2 cellular contexts compared by ENCODE assay signal in the genomic region with DNA sequence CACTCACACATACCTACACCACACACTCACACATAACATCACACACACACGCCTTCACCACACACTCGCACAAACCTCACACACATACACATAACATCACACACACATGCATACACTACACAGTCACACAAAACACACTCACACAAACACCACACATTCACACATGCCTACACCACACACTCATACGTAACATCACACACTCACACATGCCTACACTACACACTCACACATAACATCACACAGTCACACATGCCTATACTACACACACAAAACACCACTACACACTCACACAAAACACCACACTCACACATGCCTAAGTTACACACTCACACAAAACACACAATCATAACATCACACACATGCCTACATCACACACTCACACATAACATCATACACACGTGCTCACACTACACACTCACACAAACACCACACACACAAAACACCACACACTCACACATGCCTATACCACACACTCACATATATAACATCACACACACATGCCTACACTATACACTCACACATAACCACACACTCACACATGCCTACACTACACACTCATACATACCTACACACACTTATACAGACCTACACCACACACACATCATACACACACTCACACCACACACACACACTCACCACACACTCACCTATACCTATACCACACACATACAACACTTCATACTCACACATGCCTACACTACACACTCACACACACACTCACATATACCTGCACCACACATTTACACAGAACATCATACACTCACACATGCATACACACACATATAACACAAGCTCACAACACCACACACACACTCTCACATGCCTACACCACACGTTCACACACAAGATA.
TF ChIP-seq lines count a peak whose summit lies in the region.

No MANE protein-coding gene starts in this region.

TF ChIP-seq in IMR-90, 13 proteins besides CTCF, POLR2A, EP300 and RAD21 (continued from another document):
- TF ChIP-seq MAFK (IDR thresholded peaks at IDR 0.05; ENCODE audit: low read depth, low read length) (no peak), CHD1 (IDR thresholded peaks at IDR 0.05; ENCODE audit: low read depth, low read length) (no peak), BHLHE40 (IDR thresholded peaks at IDR 0.05; ENCODE audit: low read depth, low read length) (no peak), MAZ (IDR thresholded peaks at IDR 0.05; ENCODE audit: borderline replicate concordance, low read depth, low read length) (no peak), NFE2L2 (IDR thresholded peaks at IDR 0.05; ENCODE audit: low read depth, low read length) (no peak), RFX5 (IDR thresholded peaks at IDR 0.05; ENCODE audit: low read depth, low read length) (no peak), RCOR1 (IDR thresholded peaks at IDR 0.05; ENCODE audit: insufficient replicate concordance, low read length) (no peak)
- TF ChIP-seq, protein P1, sequence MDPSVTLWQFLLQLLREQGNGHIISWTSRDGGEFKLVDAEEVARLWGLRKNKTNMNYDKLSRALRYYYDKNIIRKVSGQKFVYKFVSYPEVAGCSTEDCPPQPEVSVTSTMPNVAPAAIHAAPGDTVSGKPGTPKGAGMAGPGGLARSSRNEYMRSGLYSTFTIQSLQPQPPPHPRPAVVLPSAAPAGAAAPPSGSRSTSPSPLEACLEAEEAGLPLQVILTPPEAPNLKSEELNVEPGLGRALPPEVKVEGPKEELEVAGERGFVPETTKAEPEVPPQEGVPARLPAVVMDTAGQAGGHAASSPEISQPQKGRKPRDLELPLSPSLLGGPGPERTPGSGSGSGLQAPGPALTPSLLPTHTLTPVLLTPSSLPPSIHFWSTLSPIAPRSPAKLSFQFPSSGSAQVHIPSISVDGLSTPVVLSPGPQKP (IDR thresholded peaks at IDR 0.05; ENCODE audit: borderline replicate concordance, low read depth, low read length): no peak

TF ChIP-seq in neural cell, 6 proteins besides CTCF, POLR2A, EP300 and RAD21 (continued from another document):
- no peak for TF ChIP-seq REST (IDR thresholded peaks at IDR 0.05; ENCODE audit: borderline replicate concordance)
- TF ChIP-seq SMC3 (conservative IDR thresholded peaks at IDR 0.05; ENCODE audit: poor library complexity): no peak
- no peak for TF ChIP-seq MXI1 (conservative IDR thresholded peaks at IDR 0.05; ENCODE audit: poor library complexity, severe bottlenecking)
TF ChIP-seq in neural cell: peak in this region for 1.
